In genomic region chr15:75597667-75598341, GRCh38 we compare ENCODE assay signal across 8 cellular contexts. TPM values are rescaled to one million over a fixed set of nuclear protein-coding genes. Genes with fewer than 3 reads are reported as not detected.
A peak's percentile ranks its signal among the peaks of the same experiment; 100 is the strongest.
DNase-seq lines count a peak whose midpoint lies in the region; ATAC-seq, FAIRE-seq and TF ChIP-seq lines count a peak whose summit lies in the region.

No MANE protein-coding gene starts in this region.

- DNase-seq in SIG-M5 treated with dmso at 0.1 percent for 504 hours (lab: John Stamatoyannopoulos, UW; ENCODE audit: unreplicated experiment) = peak; percentile 12
- no peak for DNase-seq in SIG-M5 (lab: John Stamatoyannopoulos, UW)
- peak in 1 of 3 donors; percentile 18 for DNase-seq in T-helper 17 cell
- DNase-seq in H1 (ENCODE audit: low read depth in 1 of 2, low spot score in 2 of 2) = no peak
- DNase-seq in stimulated activated effector memory CD8-positive, alpha-beta T cell treated with anti-CD3 and anti-CD28 coated beads, Interleukin-12 subunit alpha, Interleukin-12 subunit beta, amount 100 ng/mL, for 72 hours (ENCODE audit: low spot score in 2 of 2) = peak; percentile 22 to 68
- DNase-seq in NCI-H1105 (lab: John Stamatoyannopoulos, UW) = no peak
- no peak for DNase-seq in NCI-H187 (lab: John Stamatoyannopoulos, UW)
- DNase-seq in NCI-H2196 (lab: John Stamatoyannopoulos, UW; ENCODE audit: unreplicated experiment) = no peak

- H3K4me3 ChIP-seq in H1 (ENCODE audit: extremely low read depth in 1 of 4, insufficient read depth in 2 of 4, low read depth in 3 of 4, low read length in 4 of 4) = no peak overlapping the region

- H4K20me1 ChIP-seq in H1 (replicated peaks in 1 of 2; ENCODE audit: control insufficient read depth in 1 of 2, insufficient read depth in 2 of 2, low read length in 2 of 2) = no peaks in the 10 kb centered on the region

- no peak overlapping the region for H3K56ac ChIP-seq in H1 (replicated peaks; ENCODE audit: insufficient read length, low read depth, low read length)

- no peaks in the 10 kb centered on the region for H3K23me2 ChIP-seq in H1 (ENCODE audit: low read depth, low read length)

- H2BK12ac ChIP-seq in H1 (ENCODE audit: low read depth, low read length) = no peak overlapping the region

- H3K4ac ChIP-seq in H1 (replicated peaks; ENCODE audit: insufficient read length, low read depth, low read length) = no peak overlapping the region

- H3K4me2 ChIP-seq in H1 (ENCODE audit: insufficient read depth in 1 of 2, low read depth in 2 of 2, low read length in 2 of 2) = no peak overlapping the region

- no peak for TF ChIP-seq EP300 in H1 (IDR thresholded peaks at IDR 0.05; ENCODE audit: borderline replicate concordance in 1 of 2, low read depth in 2 of 2, low read length in 2 of 2)

- POLR2A ChIA-PET in H1 (lab: Charles Lee; ENCODE audit: partially characterized antibody) = interaction anchor here (1.1 to 1.3 kb wide), 2 partner anchors 9 to 19 kb away, joined by 3 to 6 read pairs; partner anchors contain the start of gene PTPN9

- H2BK5ac ChIP-seq in H1 (ENCODE audit: low read depth, low read length) = no peak overlapping the region

- no peak for TF ChIP-seq POLR2A in H1 (IDR thresholded peaks at IDR 0.05; ENCODE audit: control extremely low read depth in 1 of 2, low read depth in 2 of 2, low read length in 2 of 2)

- peaks cover 26% of the 10 kb centered on the region for H3K4me1 Mint-ChIP-seq in T-helper 17 cell
- peaks cover 28% of the 10 kb centered on the region for H3K4me1 Mint-ChIP-seq in stimulated activated effector memory CD8-positive, alpha-beta T cell treated with anti-CD3 and anti-CD28 coated beads, Interleukin-12 subunit alpha, Interleukin-12 subunit beta, amount 100 ng/mL, for 72 hours

- peak; percentile 42 to 56 for TF ChIP-seq RAD21 in H1 (IDR thresholded peaks at IDR 0.05 in 1 of 2, conservative IDR thresholded peaks at IDR 0.05 in 1 of 2; ENCODE audit: low read depth in 2 of 2, low read length in 2 of 2)

- H3K79me2 ChIP-seq in H1 (ENCODE audit: control insufficient read depth in 1 of 2, insufficient read depth in 2 of 2, low read length in 2 of 2) = no peaks in the 10 kb centered on the region

- no peak overlapping the region for H3K18ac ChIP-seq in H1 (ENCODE audit: extremely low read depth, low read length)

- H2BK120ac ChIP-seq in H1 (replicated peaks; ENCODE audit: low read depth, low read length) = no peak overlapping the region

- no peak overlapping the region for H2BK15ac ChIP-seq in H1 (ENCODE audit: low read length)

- H3K79me1 ChIP-seq in H1 (ENCODE audit: low read depth, low read length) = no peaks in the 10 kb centered on the region

- no peak overlapping the region for H4K5ac ChIP-seq in H1 (ENCODE audit: insufficient read length, low read depth, low read length)

- H3K9me3 Mint-ChIP-seq in stimulated activated effector memory CD8-positive, alpha-beta T cell treated with anti-CD3 and anti-CD28 coated beads, Interleukin-12 subunit alpha, Interleukin-12 subunit beta, amount 100 ng/mL, for 72 hours = no peaks in the 10 kb centered on the region

- H3K27me3 ChIP-seq in H1 (replicated peaks in 1 of 4; ENCODE audit: control insufficient read depth in 3 of 4, extremely low read depth in 1 of 4, insufficient read depth in 3 of 4, low read length in 3 of 4) = no peaks in the 10 kb centered on the region

- H2AK5ac ChIP-seq in H1 (ENCODE audit: low read depth, low read length) = no peak overlapping the region

- no peak overlapping the region for H4K91ac ChIP-seq in H1 (replicated peaks; ENCODE audit: insufficient read length, low read length)

- CTCF ChIA-PET in H1 (lab: Charles Lee; ENCODE audit: partially characterized antibody) = interaction anchor here (0.6 to 4.5 kb wide), 43 partner anchors 8 to 244 kb away, joined by 3 to 35 read pairs (median 5); partner anchors contain the start of genes PTPN9 and SNUPN

- H3K27ac Mint-ChIP-seq in T-helper 17 cell = peak overlapping the region; percentile 85
- H3K27ac Mint-ChIP-seq in stimulated activated effector memory CD8-positive, alpha-beta T cell treated with anti-CD3 and anti-CD28 coated beads, Interleukin-12 subunit alpha, Interleukin-12 subunit beta, amount 100 ng/mL, for 72 hours = peak overlapping the region; percentile 94

- H3K9ac ChIP-seq in H1 (replicated peaks in 1 of 4; ENCODE audit: extremely low read depth in 1 of 4, low read depth in 3 of 4, low read length in 3 of 4) = no peak overlapping the region

- H2BK20ac ChIP-seq in H1 (ENCODE audit: low read length) = no peak overlapping the region

- H3K14ac ChIP-seq in H1 (ENCODE audit: insufficient read length) = no peak overlapping the region

- no peaks in the 10 kb centered on the region for H3K27me3 Mint-ChIP-seq in T-helper 17 cell

- 80% methylated on average over 3 of the region's 3 CpGs; no CpG with 5 or more reads in 1 of the 2 experiments for WGBS in H1 (ENCODE audit: extremely low coverage in 1 of 2, insufficient coverage in 1 of 2, insufficient read length in 1 of 2, insufficient replicate concordance in 2 of 2, low coverage in 1 of 2, low lambda C conversion rate in 2 of 2, missing lambda C conversion rate in 1 of 2), 2 experiments

- H3K27ac ChIP-seq in H1 (ENCODE audit: low read depth, low read length) = no peak overlapping the region

- H3K9me3 ChIP-seq in T-helper 17 cell (ENCODE audit: control insufficient read depth, low read length, poor library complexity, severe bottlenecking) = no peaks in the 10 kb centered on the region
- H3K9me3 ChIP-seq in H1 (ENCODE audit: insufficient read depth in 2 of 2, low read depth in 1 of 2, low read length in 1 of 2) = no peaks in the 10 kb centered on the region

- H4K8ac ChIP-seq in H1 (ENCODE audit: extremely low read depth, insufficient read depth, low read length) = no peak overlapping the region

- H3K36me3 ChIP-seq in H1 (ENCODE audit: control insufficient read depth in 2 of 4, insufficient read depth in 4 of 4, low read length in 3 of 4) = peaks cover 5 to 16% (median 7%) of the 10 kb centered on the region in 4 experiments; a peak in 5 of 8 replicates

- ATAC-seq in T-helper 17 cell = peak; percentile 62
- ATAC-seq in stimulated activated effector memory CD8-positive, alpha-beta T cell treated with anti-CD3 and anti-CD28 coated beads, Interleukin-12 subunit alpha, Interleukin-12 subunit beta, amount 100 ng/mL, for 72 hours = peak; percentile 82

- TF ChIP-seq CTCF in H1 (IDR thresholded peaks at IDR 0.05; ENCODE audit: control extremely low read depth in 1 of 3, insufficient read depth in 1 of 3, low read depth in 1 of 3, low read length in 3 of 3) = peak in 2 of 3 experiments; percentile 39 to 52; a peak in 3 of 4 replicates

- peaks cover 15% of the 10 kb centered on the region for H3K36me3 Mint-ChIP-seq in T-helper 17 cell (ENCODE audit: low read depth)
- H3K36me3 Mint-ChIP-seq in stimulated activated effector memory CD8-positive, alpha-beta T cell treated with anti-CD3 and anti-CD28 coated beads, Interleukin-12 subunit alpha, Interleukin-12 subunit beta, amount 100 ng/mL, for 72 hours = peaks cover 66% of the 10 kb centered on the region

- peak; percentile 39 for FAIRE-seq in H1 (lab: Jason Lieb, UNC)

- no peak overlapping the region for H2AFZ ChIP-seq in H1 (ENCODE audit: low read length)

- H3K23ac ChIP-seq in H1 (ENCODE audit: insufficient read length) = no peak overlapping the region

- no peaks in the 10 kb centered on the region for H3K4me1 ChIP-seq in H1 (replicated peaks in 1 of 4; ENCODE audit: control insufficient read depth in 3 of 4, insufficient read depth in 4 of 4, low read length in 3 of 4)

- no peak overlapping the region for H3K4me3 Mint-ChIP-seq in T-helper 17 cell
- peak overlapping the region; percentile 69 for H3K4me3 Mint-ChIP-seq in stimulated activated effector memory CD8-positive, alpha-beta T cell treated with anti-CD3 and anti-CD28 coated beads, Interleukin-12 subunit alpha, Interleukin-12 subunit beta, amount 100 ng/mL, for 72 hours

RNA-seq across cellular contexts. Expression of gene PTPN9, which starts 18.7 kb away (rescaled TPM):
- 10 to 100 TPM; 19.8 to 21.6 TPM for total RNA-seq in T-helper 17 cell
- 44.5 and 46.6 TPM in 2 replicates for total RNA-seq in H1 (2021; fragmentation: NEBNext Ultra II Directional; extraction: Animal tissue kit (Norgen Biotek cat#: 25700))
- 49.7 and 57.4 TPM in 2 replicates for polyA plus RNA-seq in H1 (2011; rRNA removed)
- 45.1 TPM for polyA plus RNA-seq in H1 (2011; cell fraction: cytosol; rRNA removed)
- 26.7 TPM for polyA plus RNA-seq in H1 (2011; cell fraction: nucleus; rRNA removed)
- 29.3 to 36.8 TPM (median 33.3 TPM) in 4 replicates for polyA plus RNA-seq in H1 (2012, experiment 1 of 2)
- 25.7 TPM for polyA plus RNA-seq in H1 (2012, experiment 2 of 2)
- polyA plus RNA-seq in H1 (2013, experiment 1 of 2) = 21.9 TPM
- polyA plus RNA-seq in H1 (2013, experiment 2 of 2) = 22.7 TPM
- 92.1 and 107 TPM in 2 replicates for polyA minus RNA-seq in H1 (2011; rRNA and poly(A)+ RNA removed)
- polyA minus RNA-seq in H1 (2011; cell fraction: cytosol; rRNA and poly(A)+ RNA removed) = 27.3 TPM
- polyA minus RNA-seq in H1 (2011; cell fraction: nucleus; rRNA and poly(A)+ RNA removed) = 29.0 TPM

RNA-seq across cellular contexts. Expression of gene SNUPN, which starts 27.7 kb away (rescaled TPM):
- total RNA-seq in T-helper 17 cell = 10 to 100 TPM; 14.5 to 15.0 TPM
- 26.2 and 28.2 TPM in 2 replicates for total RNA-seq in H1 (2021; fragmentation: NEBNext Ultra II Directional; extraction: Animal tissue kit (Norgen Biotek cat#: 25700))
- 11.6 and 13.3 TPM in 2 replicates for polyA plus RNA-seq in H1 (2011; rRNA removed)
- 20.3 TPM for polyA plus RNA-seq in H1 (2011; cell fraction: cytosol; rRNA removed)
- 10.2 TPM for polyA plus RNA-seq in H1 (2011; cell fraction: nucleus; rRNA removed)
- 20.2 to 23.4 TPM (median 22.0 TPM) in 4 replicates for polyA plus RNA-seq in H1 (2012, experiment 1 of 2)
- polyA plus RNA-seq in H1 (2012, experiment 2 of 2) = 8.5 TPM
- 22.4 TPM for polyA plus RNA-seq in H1 (2013, experiment 1 of 2)
- polyA plus RNA-seq in H1 (2013, experiment 2 of 2) = 21.5 TPM
- 14.8 and 20.1 TPM in 2 replicates for polyA minus RNA-seq in H1 (2011; rRNA and poly(A)+ RNA removed)
- 10.3 TPM for polyA minus RNA-seq in H1 (2011; cell fraction: cytosol; rRNA and poly(A)+ RNA removed)
- 15.0 TPM for polyA minus RNA-seq in H1 (2011; cell fraction: nucleus; rRNA and poly(A)+ RNA removed)

RNA-seq across cellular contexts. Expression of gene IMP3, which starts 42.2 kb away (rescaled TPM):
- total RNA-seq in T-helper 17 cell = 10 to 100 TPM; 30.1 to 35.5 TPM
- 114 and 122 TPM in 2 replicates for total RNA-seq in H1 (2021; fragmentation: NEBNext Ultra II Directional; extraction: Animal tissue kit (Norgen Biotek cat#: 25700))
- 273 and 278 TPM in 2 replicates for polyA plus RNA-seq in H1 (2011; rRNA removed)
- polyA plus RNA-seq in H1 (2011; cell fraction: cytosol; rRNA removed) = 193 TPM
- 91.6 TPM for polyA plus RNA-seq in H1 (2011; cell fraction: nucleus; rRNA removed)
- 105 to 122 TPM (median 110 TPM) in 4 replicates for polyA plus RNA-seq in H1 (2012, experiment 1 of 2)
- 139 TPM for polyA plus RNA-seq in H1 (2012, experiment 2 of 2)
- 117 TPM for polyA plus RNA-seq in H1 (2013, experiment 1 of 2)
- 117 TPM for polyA plus RNA-seq in H1 (2013, experiment 2 of 2)
- 22.0 and 25.5 TPM in 2 replicates for polyA minus RNA-seq in H1 (2011; rRNA and poly(A)+ RNA removed)
- 48.7 TPM for polyA minus RNA-seq in H1 (2011; cell fraction: cytosol; rRNA and poly(A)+ RNA removed)
- polyA minus RNA-seq in H1 (2011; cell fraction: nucleus; rRNA and poly(A)+ RNA removed) = 73.3 TPM

RNA-seq across cellular contexts. Expression of gene SNX33, which starts 49.9 kb away (rescaled TPM):
- 1 to 10 TPM; 1.7 to 1.8 TPM for total RNA-seq in T-helper 17 cell
- total RNA-seq in H1 (2021; fragmentation: NEBNext Ultra II Directional; extraction: Animal tissue kit (Norgen Biotek cat#: 25700)) = 22.9 and 24.8 TPM in 2 replicates
- polyA plus RNA-seq in H1 (2011; rRNA removed) = 14.3 and 15.7 TPM in 2 replicates
- polyA plus RNA-seq in H1 (2011; cell fraction: cytosol; rRNA removed) = 11.5 TPM
- polyA plus RNA-seq in H1 (2011; cell fraction: nucleus; rRNA removed) = 25.7 TPM
- polyA plus RNA-seq in H1 (2012, experiment 1 of 2) = 17.5 to 20.7 TPM (median 18.6 TPM) in 4 replicates
- 13.9 TPM for polyA plus RNA-seq in H1 (2012, experiment 2 of 2)
- 10.5 TPM for polyA plus RNA-seq in H1 (2013, experiment 1 of 2)
- 11.4 TPM for polyA plus RNA-seq in H1 (2013, experiment 2 of 2)
- polyA minus RNA-seq in H1 (2011; rRNA and poly(A)+ RNA removed) = 21.0 and 25.5 TPM in 2 replicates
- polyA minus RNA-seq in H1 (2011; cell fraction: cytosol; rRNA and poly(A)+ RNA removed) = 17.4 TPM
- 21.6 TPM for polyA minus RNA-seq in H1 (2011; cell fraction: nucleus; rRNA and poly(A)+ RNA removed)

Comparison
In these comparisons a context has a peak if more than half of its experiments do, and no peak if none do; other contexts are left out.
1. DNase-seq: peak in SIG-M5 treated with dmso at 0.1 percent for 504 hours (single experiment) and stimulated activated effector memory CD8-positive, alpha-beta T cell treated with anti-CD3 and anti-CD28 coated beads, Interleukin-12 subunit alpha, Interleukin-12 subunit beta, amount 100 ng/mL, for 72 hours (2 of 2); none in SIG-M5 (single experiment), H1 (0 of 2), NCI-H1105 (single experiment), NCI-H187 (0 of 2) and NCI-H2196 (single experiment).